ENCODE assay signal across 19 cellular contexts in genomic region chr15:92580933-92581445, GRCh38.
"Had no signal": no experiment of that assay in that cellular context is flagged by ENCODE, and none has a peak within 500 bp of the region (broad histone marks: within the 10 kb centered on the region; RNA-seq: fewer than 3 reads in every experiment).

No MANE protein-coding gene starts in this region.

- H3K4me3 ChIP-seq: SJSA1, SK-N-MC had no signal

- H3K36me3 ChIP-seq: SJSA1 had no signal

- DNase-seq: KBM-7, NCI-H1092, NCI-H1105 treated with DMSO at 0.1 percent for 48 hours, NCI-H1417 treated with DMSO at 0.1 percent for 48 hours, NCI-H187, NCI-H2029, NCI-H2081 treated with DMSO at 0.1 percent for 48 hours, NCI-H2171, NCI-H226, NCI-H446, NCI-H510A, NCI-H524 treated with DMSO at 0.1 percent for 48 hours, NCI-H69, NCI-H774, Right ventricle myocardium superior, RPMI8226, SIG-M5 had no signal

- H3K27ac ChIP-seq: SJSA1, SK-N-MC had no signal

- H3K4me1 ChIP-seq: SJSA1 had no signal

- H3K9me3 ChIP-seq: SJSA1 had no signal
